In the genomic region with DNA sequence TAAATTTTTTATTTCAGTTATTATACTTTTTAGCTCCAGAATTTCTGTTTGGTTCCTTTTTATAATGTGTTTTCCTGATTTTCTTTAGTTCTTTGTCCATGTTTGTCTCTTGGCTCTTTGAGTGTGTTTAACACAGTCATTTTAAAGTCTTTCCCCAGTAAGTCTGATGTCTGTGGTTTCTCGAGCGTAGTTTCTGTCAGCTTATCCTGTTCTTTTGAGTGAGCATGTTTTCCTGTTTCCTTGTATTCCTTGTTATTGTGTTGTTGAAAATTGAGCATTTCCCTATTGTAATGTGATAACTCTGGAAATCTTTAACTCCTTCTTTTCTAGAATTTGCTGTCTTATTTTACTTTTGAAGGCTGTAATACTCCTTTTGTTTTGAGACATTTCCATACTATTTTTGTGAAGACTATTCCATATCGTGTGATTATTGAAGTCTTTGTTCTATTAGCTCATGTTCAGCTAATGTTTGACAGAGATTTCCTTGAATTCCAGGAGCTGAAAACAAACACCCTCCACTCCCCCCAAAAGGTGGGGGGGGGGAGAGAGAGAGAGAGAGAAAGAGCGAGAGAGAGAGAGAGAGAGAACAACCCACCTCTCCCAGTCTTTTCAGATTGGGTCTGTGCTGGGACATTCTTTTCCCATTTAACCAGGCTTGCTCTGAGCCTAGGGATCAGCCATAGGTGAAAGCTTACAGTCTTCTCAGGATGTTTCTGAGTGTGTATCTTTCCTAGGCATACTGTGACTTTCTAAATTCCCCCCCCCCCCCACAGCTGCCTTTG, we compare ENCODE assay signal across 1 cellular context.
A peak's percentile ranks its signal among the peaks of the same experiment; 100 is the strongest.
TF ChIP-seq lines count a peak whose summit lies in the region.

No MANE protein-coding gene starts in this region.

TF ChIP-seq in HEK293, 187 proteins besides CTCF, POLR2A, EP300 and RAD21:
- peak; percentile 91 for TF ChIP-seq ZNF596 (tag by site-specific recombination; IDR thresholded peaks at IDR 0.05)
- TF ChIP-seq HOXD13 (CRISPR knock-in tag; IDR thresholded peaks at IDR 0.05; ENCODE audit: borderline replicate concordance), result no peak
- no peak for TF ChIP-seq ZNF585B (tag by site-specific recombination; IDR thresholded peaks at IDR 0.05)
- TF ChIP-seq, protein P1, sequence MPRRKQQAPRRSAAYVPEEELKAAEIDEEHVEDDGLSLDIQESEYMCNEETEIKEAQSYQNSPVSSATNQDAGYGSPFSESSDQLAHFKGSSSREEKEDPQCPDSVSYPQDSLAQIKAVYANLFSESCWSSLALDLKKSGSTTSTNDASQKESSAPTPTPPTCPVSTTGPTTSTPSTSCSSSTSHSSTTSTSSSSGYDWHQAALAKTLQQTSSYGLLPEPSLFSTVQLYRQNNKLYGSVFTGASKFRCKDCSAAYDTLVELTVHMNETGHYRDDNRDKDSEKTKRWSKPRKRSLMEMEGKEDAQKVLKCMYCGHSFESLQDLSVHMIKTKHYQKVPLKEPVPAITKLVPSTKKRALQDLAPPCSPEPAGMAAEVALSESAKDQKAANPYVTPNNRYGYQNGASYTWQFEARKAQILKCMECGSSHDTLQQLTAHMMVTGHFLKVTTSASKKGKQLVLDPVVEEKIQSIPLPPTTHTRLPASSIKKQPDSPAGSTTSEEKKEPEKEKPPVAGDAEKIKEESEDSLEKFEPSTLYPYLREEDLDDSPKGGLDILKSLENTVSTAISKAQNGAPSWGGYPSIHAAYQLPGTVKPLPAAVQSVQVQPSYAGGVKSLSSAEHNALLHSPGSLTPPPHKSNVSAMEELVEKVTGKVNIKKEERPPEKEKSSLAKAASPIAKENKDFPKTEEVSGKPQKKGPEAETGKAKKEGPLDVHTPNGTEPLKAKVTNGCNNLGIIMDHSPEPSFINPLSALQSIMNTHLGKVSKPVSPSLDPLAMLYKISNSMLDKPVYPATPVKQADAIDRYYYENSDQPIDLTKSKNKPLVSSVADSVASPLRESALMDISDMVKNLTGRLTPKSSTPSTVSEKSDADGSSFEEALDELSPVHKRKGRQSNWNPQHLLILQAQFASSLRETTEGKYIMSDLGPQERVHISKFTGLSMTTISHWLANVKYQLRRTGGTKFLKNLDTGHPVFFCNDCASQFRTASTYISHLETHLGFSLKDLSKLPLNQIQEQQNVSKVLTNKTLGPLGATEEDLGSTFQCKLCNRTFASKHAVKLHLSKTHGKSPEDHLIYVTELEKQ (tag by site-specific recombination; IDR thresholded peaks at IDR 0.05; ENCODE audit: borderline replicate concordance), result no peak
- TF ChIP-seq, protein P2, sequence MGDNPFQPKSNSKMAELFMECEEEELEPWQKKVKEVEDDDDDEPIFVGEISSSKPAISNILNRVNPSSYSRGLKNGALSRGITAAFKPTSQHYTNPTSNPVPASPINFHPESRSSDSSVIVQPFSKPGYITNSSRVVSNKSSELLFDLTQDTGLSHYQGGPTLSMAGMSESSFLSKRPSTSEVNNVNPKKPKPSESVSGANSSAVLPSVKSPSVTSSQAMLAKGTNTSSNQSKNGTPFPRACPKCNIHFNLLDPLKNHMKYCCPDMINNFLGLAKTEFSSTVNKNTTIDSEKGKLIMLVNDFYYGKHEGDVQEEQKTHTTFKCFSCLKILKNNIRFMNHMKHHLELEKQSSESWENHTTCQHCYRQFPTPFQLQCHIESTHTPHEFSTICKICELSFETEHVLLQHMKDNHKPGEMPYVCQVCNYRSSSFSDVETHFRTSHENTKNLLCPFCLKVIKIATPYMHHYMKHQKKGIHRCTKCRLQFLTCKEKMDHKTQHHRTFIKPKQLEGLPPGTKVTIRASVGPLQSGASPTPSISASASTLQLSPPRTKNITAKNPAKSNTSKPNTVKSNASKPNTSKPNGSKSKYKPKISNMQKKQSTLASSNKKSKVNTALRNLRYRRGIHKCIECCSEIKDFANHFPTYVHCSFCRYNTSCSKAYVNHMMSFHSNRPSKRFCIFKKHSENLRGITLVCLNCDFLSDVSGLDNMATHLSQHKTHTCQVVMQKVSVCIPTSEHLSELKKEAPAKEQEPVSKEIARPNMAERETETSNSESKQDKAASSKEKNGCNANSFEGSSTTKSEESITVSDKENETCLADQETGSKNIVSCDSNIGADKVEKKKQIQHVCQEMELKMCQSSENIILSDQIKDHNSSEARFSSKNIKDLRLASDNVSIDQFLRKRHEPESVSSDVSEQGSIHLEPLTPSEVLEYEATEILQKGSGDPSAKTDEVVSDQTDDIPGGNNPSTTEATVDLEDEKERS (tag by site-specific recombination; IDR thresholded peaks at IDR 0.05), result no peak
- TF ChIP-seq ZBTB8A (tag by site-specific recombination; IDR thresholded peaks at IDR 0.05), result no peak
- no peak for TF ChIP-seq ZNF133 (tag by site-specific recombination; IDR thresholded peaks at IDR 0.05)
- TF ChIP-seq ZNF660 (tag by site-specific recombination; IDR thresholded peaks at IDR 0.05), result no peak
